12 cellular contexts compared by ENCODE assay signal in the genomic region with DNA sequence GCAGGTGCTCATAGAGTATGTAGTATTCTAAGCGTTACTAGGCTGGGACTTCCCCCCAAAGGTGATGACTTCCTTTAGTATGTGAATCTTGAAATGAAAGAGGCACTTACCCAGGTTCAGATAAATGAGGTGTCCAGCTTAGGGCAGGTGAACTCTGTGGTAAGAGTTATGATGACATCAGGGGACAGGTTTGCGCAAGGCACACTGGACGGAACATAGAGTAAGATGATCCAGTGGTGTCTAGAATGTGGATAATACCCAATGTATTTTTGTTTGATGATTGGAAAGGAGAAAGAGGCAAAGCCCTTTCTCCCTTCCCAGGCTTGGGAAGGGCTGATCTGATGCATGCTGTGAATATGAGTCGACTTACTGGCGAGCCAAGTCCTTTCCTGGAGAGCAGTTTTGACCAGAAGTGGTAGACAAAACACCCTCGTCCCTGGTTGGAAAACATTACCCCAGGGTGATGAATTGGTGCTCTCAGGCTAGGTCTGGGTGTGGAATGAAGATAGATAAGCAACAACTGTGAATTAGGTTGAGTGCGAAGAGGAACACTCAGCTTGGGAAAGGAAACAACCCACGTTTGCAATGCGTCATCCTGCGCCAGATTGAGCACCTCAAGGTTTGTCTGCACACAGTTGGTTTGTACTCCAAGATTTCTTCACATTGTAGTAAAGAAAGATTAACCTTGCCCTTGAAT.
DNase-seq lines count a peak whose midpoint lies in the region; ATAC-seq and TF ChIP-seq lines count a peak whose summit lies in the region.
"Had no signal": no experiment of that assay in that cellular context is flagged by ENCODE, and none has a peak within 500 bp of the region (broad histone marks: within the 10 kb centered on the region; RNA-seq: fewer than 3 reads in every experiment).

No MANE protein-coding gene starts in this region.

- H3K36me3 Mint-ChIP-seq in MCF 10A (ENCODE audit: insufficient read depth, unreplicated experiment): peaks cover 58% of the 10 kb centered on the region
- peaks cover 54% of the 10 kb centered on the region for H3K36me3 Mint-ChIP-seq in brain

- ATAC-seq in GM18520 (IDR thresholded peaks at IDR 0.05; ENCODE audit: unreplicated experiment) (no peak), HG02870 (IDR thresholded peaks at IDR 0.05; ENCODE audit: unreplicated experiment) (no peak)

- WGBS in liver: 64% methylated on average over 10 of the region's 10 CpGs

- H3K9ac ChIP-seq in liver (ENCODE audit: low read depth in 1 of 2, low read length in 2 of 2) (no peak overlapping the region), colonic mucosa (ENCODE audit: low read depth in 2 of 2, low read length in 2 of 2) (no peak overlapping the region)
- H3K9ac ChIP-seq: BLaER1, KMS-11 had no signal

- peak overlapping the region; percentile 30 for H3K4me3 Mint-ChIP-seq in MCF 10A (ENCODE audit: unreplicated experiment)
- no peak overlapping the region for H3K4me3 Mint-ChIP-seq in brain
- H3K4me3 Mint-ChIP-seq: naive B cell; stimulated activated naive B cell treated with anti-CD40 and anti-IgM and Interleukin-4, amounts not matched to agents 10 μg/mL and 1 μg/mL and 100 μg/mL, for 72 hours had no signal

- H3K27ac ChIP-seq in breast epithelium: peak overlapping the region in 1 of 2 donors; percentile 18
- H3K27ac ChIP-seq in liver (ENCODE audit: low read depth in 1 of 2, low read length in 2 of 2): peak overlapping the region; percentile 64 to 77
- peak overlapping the region; percentile 52 to 61 for H3K27ac ChIP-seq in tibial artery
- no peak overlapping the region for H3K27ac ChIP-seq in colonic mucosa
- H3K27ac ChIP-seq: BLaER1, KMS-11 had no signal

- TF ChIP-seq POLR2A in breast epithelium (IDR thresholded peaks at IDR 0.05): no peak

- H3K9me3 ChIP-seq in breast epithelium (no peaks in the 10 kb centered on the region), liver (ENCODE audit: control insufficient read depth in 4 of 4, low read length in 3 of 4) (no peaks in the 10 kb centered on the region), tibial artery (no peaks in the 10 kb centered on the region), colonic mucosa (no peaks in the 10 kb centered on the region)
- H3K9me3 ChIP-seq: BLaER1 had no signal

- intact Hi-C loops in MCF 10A (cut with micrococcal nuclease): no loop called here
- intact Hi-C loops in breast epithelium (cut with DNase I; ENCODE audit: low total_unique reads): no loop called here
- intact Hi-C loops in tibial artery (cut with DNase I; ENCODE audit: low total_unique reads): no loop called here
- intact Hi-C loops in colonic mucosa (cut with DNase I): no loop called here

- CTCF ChIA-PET in MCF 10A (lab: Yijun Ruan, JAX): interaction anchor here (0.6 to 4.3 kb wide), 3 partner anchors 8 to 1071 kb away, joined by 3 to 31 read pairs (median 4); no protein-coding TSS in a partner anchor

- H3K27me3 Mint-ChIP-seq in MCF 10A (ENCODE audit: insufficient read depth, unreplicated experiment): no peaks in the 10 kb centered on the region
- H3K27me3 Mint-ChIP-seq in brain: no peaks in the 10 kb centered on the region
- H3K27me3 Mint-ChIP-seq: naive B cell; stimulated activated naive B cell treated with anti-CD40 and anti-IgM and Interleukin-4, amounts not matched to agents 10 μg/mL and 1 μg/mL and 100 μg/mL, for 72 hours had no signal

- peaks cover 23% of the 10 kb centered on the region for H3K4me1 Mint-ChIP-seq in MCF 10A (ENCODE audit: insufficient read depth, unreplicated experiment)
- peaks cover 15% of the 10 kb centered on the region for H3K4me1 Mint-ChIP-seq in brain
- H3K4me1 Mint-ChIP-seq: naive B cell had no signal

- POLR2A ChIA-PET in MCF 10A (lab: Yijun Ruan, JAX): interaction anchor here (0.6 to 2.3 kb wide), 6 partner anchors 10 to 1328 kb away, joined by 3 to 14 read pairs (median 4); no protein-coding TSS in a partner anchor

- H3K4me3 ChIP-seq in breast epithelium (no peak overlapping the region), liver (ENCODE audit: low read depth in 1 of 3, low read length in 3 of 3) (no peak overlapping the region), tibial artery (no peak overlapping the region), colonic mucosa (no peak overlapping the region)
- H3K4me3 ChIP-seq: BLaER1 had no signal

- TSS peak; percentile 73 for BruUV-seq in MCF 10A (replicated peaks; lab: Mats Ljungman, UMichigan)

- no peaks in the 10 kb centered on the region for H3K27me3 ChIP-seq in breast epithelium
- H3K27me3 ChIP-seq in liver (ENCODE audit: control insufficient read depth in 4 of 4, insufficient read depth in 4 of 4, low read length in 3 of 4): no peaks in the 10 kb centered on the region
- no peaks in the 10 kb centered on the region for H3K27me3 ChIP-seq in tibial artery
- H3K27me3 ChIP-seq in colonic mucosa: no peaks in the 10 kb centered on the region
- H3K27me3 ChIP-seq: BLaER1 had no signal

- no peaks in the 10 kb centered on the region for H3K36me3 ChIP-seq in breast epithelium
- peaks cover 2 to 36% (median 13%) of the 10 kb centered on the region in 4 donors for H3K36me3 ChIP-seq in liver (ENCODE audit: control insufficient read depth in 4 of 4, insufficient read depth in 3 of 4, low read depth in 1 of 4, low read length in 3 of 4)
- H3K36me3 ChIP-seq in tibial artery: peaks cover 15 to 25% (median 23%) of the 10 kb centered on the region in 3 donors
- H3K36me3 ChIP-seq in colonic mucosa: peaks cover 4% of the 10 kb centered on the region

- DNase-seq in MCF 10A (ENCODE audit: unreplicated experiment): peak; percentile 66
- no peak for DNase-seq in breast epithelium (ENCODE audit: low spot score in 2 of 2)
- DNase-seq in tibial artery: peak in 1 of 2 donors; percentile 38
- DNase-seq in colonic mucosa: no peak
- DNase-seq: naive B cell; stimulated activated naive B cell treated with anti-CD40 and anti-IgM and Interleukin-4, amounts not matched to agents 10 μg/mL and 1 μg/mL and 100 μg/mL, for 72 hours had no signal

- H3K4me1 ChIP-seq in breast epithelium (peaks cover 0 to 15% of the 10 kb centered on the region in 2 donors), liver (ENCODE audit: control insufficient read depth in 4 of 4, insufficient read depth in 4 of 4, low read length in 3 of 4) (peaks cover 2 to 16% (median 13%) of the 10 kb centered on the region in 4 donors), tibial artery (peaks cover 0 to 46% (median 28%) of the 10 kb centered on the region in 4 donors), colonic mucosa (no peaks in the 10 kb centered on the region)

- TF ChIP-seq CTCF in MCF 10A (IDR thresholded peaks at IDR 0.05; ENCODE audit: unreplicated experiment) (no peak), breast epithelium (IDR thresholded peaks at IDR 0.05) (no peak), brain (conservative IDR thresholded peaks at IDR 0.05) (no peak), liver (IDR thresholded peaks at IDR 0.05; ENCODE audit: low read depth, low read length, missing input control) (no peak), tibial artery (IDR thresholded peaks at IDR 0.05) (no peak), colonic mucosa (IDR thresholded peaks at IDR 0.05) (no peak)

- no peaks in the 10 kb centered on the region for H3K9me3 Mint-ChIP-seq in MCF 10A (ENCODE audit: unreplicated experiment)
- no peaks in the 10 kb centered on the region for H3K9me3 Mint-ChIP-seq in brain
- H3K9me3 Mint-ChIP-seq: naive B cell; stimulated activated naive B cell treated with anti-CD40 and anti-IgM and Interleukin-4, amounts not matched to agents 10 μg/mL and 1 μg/mL and 100 μg/mL, for 72 hours had no signal

- H3K27ac Mint-ChIP-seq in MCF 10A (ENCODE audit: low read depth, unreplicated experiment) (peak overlapping the region; percentile 82), brain (peak overlapping the region in 4 of 5 experiments; percentile 11 to 74 (median 37))
- H3K27ac Mint-ChIP-seq: stimulated activated naive B cell treated with anti-CD40 and anti-IgM and Interleukin-4, amounts not matched to agents 10 μg/mL and 1 μg/mL and 100 μg/mL, for 72 hours had no signal

- peak; percentile 28 to 32 for TF ChIP-seq RAD21 in liver (IDR thresholded peaks at IDR 0.05)

TF ChIP-seq in liver, 16 proteins besides CTCF, POLR2A, EP300 and RAD21 (continues in another document):
- TF ChIP-seq FOXA1 (IDR thresholded peaks at IDR 0.05): no peak
- peak; percentile 72 for TF ChIP-seq ATF3 (IDR thresholded peaks at IDR 0.05)
- TF ChIP-seq SP1 (IDR thresholded peaks at IDR 0.05): no peak
- peak; percentile 6 to 68 for TF ChIP-seq JUND (IDR thresholded peaks at IDR 0.05)
- peak in 1 of 2 donors; percentile 74 for TF ChIP-seq HNF4A (conservative IDR thresholded peaks at IDR 0.05)
- peak; percentile 32 for TF ChIP-seq YY1 (IDR thresholded peaks at IDR 0.05)
- no peak for TF ChIP-seq ZBTB33 (IDR thresholded peaks at IDR 0.05)
- TF ChIP-seq NR2F2 (IDR thresholded peaks at IDR 0.05): no peak
- TF ChIP-seq TAF1 (conservative IDR thresholded peaks at IDR 0.05): no peak
